ENCODE assay signal across 8 cellular contexts in the genomic region with DNA sequence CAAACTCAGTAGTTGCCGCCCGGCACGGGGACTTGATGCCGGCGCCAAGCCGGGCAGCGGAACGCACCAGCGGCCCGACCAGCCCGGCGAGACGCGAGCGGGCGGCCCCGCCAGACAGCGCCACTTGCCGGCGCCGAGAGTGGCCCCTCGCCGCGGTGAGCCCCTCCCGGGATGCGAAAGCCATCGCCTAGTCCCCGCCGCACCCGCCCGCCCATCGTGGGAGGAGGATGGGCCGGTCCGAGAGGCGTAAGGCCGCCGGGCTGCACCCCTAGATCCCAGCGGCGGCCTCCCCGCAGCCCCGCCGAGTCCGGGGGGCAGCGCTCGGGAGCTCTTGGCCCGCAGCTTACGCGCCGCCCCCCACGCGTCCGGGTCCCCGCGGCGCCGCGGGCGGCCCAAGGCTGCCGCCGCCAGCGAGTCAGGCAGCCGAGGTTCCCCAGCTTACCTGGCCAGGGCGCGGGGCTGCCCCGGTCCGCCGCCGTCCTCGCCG. TPM values are rescaled to one million over a fixed set of nuclear protein-coding genes. Genes with fewer than 3 reads are reported as not detected.
A peak's percentile ranks its signal among the peaks of the same experiment; 100 is the strongest.
DNase-seq lines count a peak whose midpoint lies in the region; ATAC-seq and TF ChIP-seq lines count a peak whose summit lies in the region.

No MANE protein-coding gene starts in this region.

- peak overlapping the region; percentile 77 for H3K27ac Mint-ChIP-seq in activated CD8-positive, alpha-beta memory T cell treated with anti-CD3 and anti-CD28 coated beads, Interleukin-2, amount 10 ng/mL, durations not matched to agents 7 days and 5 days
- peak overlapping the region in 1 of 2 donors; percentile 58 for H3K27ac Mint-ChIP-seq in natural killer cell

- peaks cover 28% of the 10 kb centered on the region for H3K4me1 Mint-ChIP-seq in activated CD8-positive, alpha-beta memory T cell treated with anti-CD3 and anti-CD28 coated beads, Interleukin-2, amount 10 ng/mL, durations not matched to agents 7 days and 5 days
- H3K4me1 Mint-ChIP-seq in natural killer cell = peaks cover 20 to 22% of the 10 kb centered on the region in 2 donors

- ATAC-seq in GM19324 (IDR thresholded peaks at IDR 0.05; ENCODE audit: low FRiP score, unreplicated experiment) = peak; percentile 66
- ATAC-seq in activated CD8-positive, alpha-beta memory T cell treated with anti-CD3 and anti-CD28 coated beads, Interleukin-2, amount 10 ng/mL, durations not matched to agents 7 days and 5 days = peak; percentile 73
- ATAC-seq in natural killer cell = peak; percentile 76 to 80 (median 77)
- no peak for ATAC-seq in GM21723 (IDR thresholded peaks at IDR 0.05; ENCODE audit: unreplicated experiment)

- no peak overlapping the region for H3K9ac ChIP-seq in HUES64 (ENCODE audit: low read depth, low read length)

- intact Hi-C loops in natural killer cell (cut with micrococcal nuclease) (no loop called here), testis (cut with DNase I; ENCODE audit: low total_unique reads) (no loop called here)

- no peaks in the 10 kb centered on the region for H3K36me3 ChIP-seq in BE2C
- H3K36me3 ChIP-seq in HUES64 (ENCODE audit: insufficient read depth, low read length) = no peaks in the 10 kb centered on the region
- no peaks in the 10 kb centered on the region for H3K36me3 ChIP-seq in testis (ENCODE audit: low read depth, missing control alignments)

- peaks cover 13% of the 10 kb centered on the region for H3K27me3 Mint-ChIP-seq in activated CD8-positive, alpha-beta memory T cell treated with anti-CD3 and anti-CD28 coated beads, Interleukin-2, amount 10 ng/mL, durations not matched to agents 7 days and 5 days
- peaks cover 0 to 3% of the 10 kb centered on the region in 2 donors for H3K27me3 Mint-ChIP-seq in natural killer cell (ENCODE audit: low read depth in 2 of 2)

- H3K4me1 ChIP-seq in BE2C (no peaks in the 10 kb centered on the region), HUES64 (ENCODE audit: insufficient read depth, low read length) (no peaks in the 10 kb centered on the region), testis (peaks cover 7% of the 10 kb centered on the region)

- H3K4me3 ChIP-seq in BE2C (ENCODE audit: low read depth, low read length) (peak overlapping the region; percentile 27), HUES64 (ENCODE audit: low read length) (peak overlapping the region; percentile 50), testis (peak overlapping the region; percentile 58 to 68)

- H3K27ac ChIP-seq in HUES64 (ENCODE audit: low read depth, low read length) (no peak overlapping the region), testis (peak overlapping the region in 1 of 2 donors; percentile 79)

- no peak for TF ChIP-seq CTCF in BE2C (IDR thresholded peaks at IDR 0.05; ENCODE audit: low read depth, low read length)
- no peak for TF ChIP-seq CTCF in natural killer cell (IDR thresholded peaks at IDR 0.05)
- TF ChIP-seq CTCF in testis (IDR thresholded peaks at IDR 0.05) = no peak

- H3K27me3 ChIP-seq in BE2C (peaks cover 19% of the 10 kb centered on the region), HUES64 (ENCODE audit: insufficient read depth, low read length) (peaks cover 35% of the 10 kb centered on the region), testis (no peaks in the 10 kb centered on the region)

- no peaks in the 10 kb centered on the region for H3K9me3 Mint-ChIP-seq in activated CD8-positive, alpha-beta memory T cell treated with anti-CD3 and anti-CD28 coated beads, Interleukin-2, amount 10 ng/mL, durations not matched to agents 7 days and 5 days (ENCODE audit: low read depth)
- no peaks in the 10 kb centered on the region for H3K9me3 Mint-ChIP-seq in natural killer cell

- H3K4me3 Mint-ChIP-seq in activated CD8-positive, alpha-beta memory T cell treated with anti-CD3 and anti-CD28 coated beads, Interleukin-2, amount 10 ng/mL, durations not matched to agents 7 days and 5 days = peak overlapping the region; percentile 84
- H3K4me3 Mint-ChIP-seq in natural killer cell = peak overlapping the region; percentile 91

- peak; percentile 32 for DNase-seq in BE2C
- DNase-seq in activated CD8-positive, alpha-beta memory T cell treated with anti-CD3 and anti-CD28 coated beads, Interleukin-2, amount 10 ng/mL, durations not matched to agents 7 days and 5 days = peak; percentile 73
- DNase-seq in erythroblast (lab: John Stamatoyannopoulos, UW) = peak; percentile 70 to 75
- peak; percentile 44 for DNase-seq in natural killer cell
- DNase-seq in testis = peak; percentile 32

- under 1% methylated on average over 62 of the region's 70 CpGs for WGBS in HUES64
- 0% methylated on average over 33 of the region's 70 CpGs; no CpG with 5 or more reads in 1 of the 2 donors for WGBS in testis, 2 donors

- H3K9me3 ChIP-seq in BE2C (no peaks in the 10 kb centered on the region), HUES64 (ENCODE audit: insufficient read depth, low read depth, low read length) (peaks cover 3% of the 10 kb centered on the region; the same call in 1 of the 2 replicates), testis (no peaks in the 10 kb centered on the region)

- CTCF ChIA-PET in activated CD8-positive, alpha-beta memory T cell treated with anti-CD3 and anti-CD28 coated beads, Interleukin-2, amount 10 ng/mL, durations not matched to agents 7 days and 5 days (lab: Charles Lee) = interaction anchor here (0.8 to 1.3 kb wide), 6 partner anchors 13 to 151 kb away, joined by 3 to 8 read pairs (median 4); partner anchors contain the start of genes GOLGA8B and LPCAT4

- peaks cover 30% of the 10 kb centered on the region for H3K36me3 Mint-ChIP-seq in activated CD8-positive, alpha-beta memory T cell treated with anti-CD3 and anti-CD28 coated beads, Interleukin-2, amount 10 ng/mL, durations not matched to agents 7 days and 5 days
- H3K36me3 Mint-ChIP-seq in natural killer cell = no peaks in the 10 kb centered on the region

- TF ChIP-seq POLR2A in erythroblast (IDR thresholded peaks at IDR 0.05; ENCODE audit: low read length) = no peak
- no peak for TF ChIP-seq POLR2A in testis (IDR thresholded peaks at IDR 0.05)

RNA-seq across cellular contexts. Expression of gene GOLGA8A, which starts 0.6 kb away (rescaled TPM):
- 46.2 TPM for polyA plus RNA-seq in BE2C (2012; ENCODE audit: insufficient read depth, insufficient read length, low read depth)
- 9.8 TPM for polyA plus RNA-seq in HUES64 (2013, experiment 1 of 2)
- 11.0 TPM for polyA plus RNA-seq in HUES64 (2013, experiment 2 of 2)
- 100 to 1,000 TPM; 224 to 256 TPM for total RNA-seq in activated CD8-positive, alpha-beta memory T cell treated with anti-CD3 and anti-CD28 coated beads, Interleukin-2, amount 10 ng/mL, durations not matched to agents 7 days and 5 days
- total RNA-seq in natural killer cell (100 to 1,000 TPM; 174 to 265 (median 201) TPM), testis (100 to 1,000 TPM; 121 to 136 TPM)
- 67.7 TPM for polyA plus RNA-seq in testis (ENCODE audit: insufficient read depth, low read depth, low replicate concordance)
